17 cellular contexts compared by ENCODE assay signal in genomic region chr19:42272535-42272897, GRCh38. TPM values are rescaled to one million over a fixed set of nuclear protein-coding genes. Genes with fewer than 3 reads are reported as not detected.
"Had no signal": no experiment of that assay in that cellular context is flagged by ENCODE, and none has a peak within 500 bp of the region (broad histone marks: within the 10 kb centered on the region; RNA-seq: fewer than 3 reads in every experiment).

No MANE protein-coding gene starts in this region.

- H3K9me3 Mint-ChIP-seq: activated CD4-positive, alpha-beta memory T cell treated with anti-CD3 and anti-CD28 coated beads for 36 hours; activated T-helper 17 cell treated with anti-CD3 and anti-CD28 coated beads, Interleukin-2, amount 50 U/mL, for 72 hours had no signal

- H3K27ac ChIP-seq: left lung, pancreas had no signal

- DNase-seq: activated CD4-positive, alpha-beta memory T cell treated with anti-CD3 and anti-CD28 coated beads for 36 hours; activated CD4-positive, alpha-beta T cell treated with anti-CD3 and anti-CD28 coated beads for 36 hours; activated naive CD4-positive, alpha-beta T cell; activated T-cell treated with anti-CD3 and anti-CD28 coated beads for 4 hours; erythroblast; mammary epithelial cell; stimulated activated naive CD8-positive, alpha-beta T cell treated with anti-CD3 and anti-CD28 coated beads, Interleukin-15, Interleukin-2, amounts not matched to agents 100 U/mL and 50 U/mL, for 24 hours; SW 1271 had no signal

- ATAC-seq: activated CD4-positive, alpha-beta T cell treated with anti-CD3 and anti-CD28 coated beads for 36 hours; activated T-helper 17 cell treated with anti-CD3 and anti-CD28 coated beads, Interleukin-2, amount 50 U/mL, for 72 hours; left lung; pancreas; stimulated activated naive CD8-positive, alpha-beta T cell treated with anti-CD3 and anti-CD28 coated beads, Interleukin-15, Interleukin-2, amounts not matched to agents 100 U/mL and 50 U/mL, for 24 hours had no signal

- FAIRE-seq: endometrium, frontal cortex, keratinocyte, pancreas had no signal

- H3K27ac Mint-ChIP-seq: activated CD4-positive, alpha-beta memory T cell treated with anti-CD3 and anti-CD28 coated beads for 36 hours; activated CD4-positive, alpha-beta T cell treated with anti-CD3 and anti-CD28 coated beads for 36 hours; activated T-helper 17 cell treated with anti-CD3 and anti-CD28 coated beads, Interleukin-2, amount 50 U/mL, for 72 hours had no signal

- H3K27me3 Mint-ChIP-seq: activated CD4-positive, alpha-beta memory T cell treated with anti-CD3 and anti-CD28 coated beads for 36 hours; activated CD4-positive, alpha-beta T cell treated with anti-CD3 and anti-CD28 coated beads for 36 hours; activated T-helper 17 cell treated with anti-CD3 and anti-CD28 coated beads, Interleukin-2, amount 50 U/mL, for 72 hours had no signal

- H3K27me3 ChIP-seq: left lung, pancreas, tibial nerve had no signal

- H3K4me3 ChIP-seq: coronary artery, left lung, pancreas, tibial nerve had no signal

- H3K9me3 ChIP-seq: left lung, pancreas, tibial nerve had no signal

- H3K4me3 Mint-ChIP-seq: activated CD4-positive, alpha-beta memory T cell treated with anti-CD3 and anti-CD28 coated beads for 36 hours; activated CD4-positive, alpha-beta T cell treated with anti-CD3 and anti-CD28 coated beads for 36 hours had no signal

RNA-seq across cellular contexts. Expression of gene PRR19, which starts 29.4 kb away (rescaled TPM):
- polyA plus RNA-seq: aorta had no signal
